Comparison of ENCODE assay signal across 17 cellular contexts in genomic region chr15:48473667-48474066, GRCh38.
DNase-seq lines count a peak whose midpoint lies in the region; ATAC-seq and TF ChIP-seq lines count a peak whose summit lies in the region.
"Had no signal": no experiment of that assay in that cellular context is flagged by ENCODE, and none has a peak within 500 bp of the region (broad histone marks: within the 10 kb centered on the region; RNA-seq: fewer than 3 reads in every experiment).

No MANE protein-coding gene starts in this region.

- POLR2A ChIA-PET in HEK293 (lab: Yijun Ruan, JAX), result no interaction called here

- H3K27me3 ChIP-seq in RWPE2 (ENCODE audit: insufficient read depth, poor library complexity, severe bottlenecking), result no peaks in the 10 kb centered on the region

- no peaks in the 10 kb centered on the region for H3K4me1 ChIP-seq in HEK293 (ENCODE audit: control insufficient read depth, insufficient read depth, low read length)
- peaks cover 11% of the 10 kb centered on the region for H3K4me1 ChIP-seq in RWPE2 (ENCODE audit: insufficient read depth, poor library complexity, severe bottlenecking)

- H3K9me3 ChIP-seq in HEK293 (ENCODE audit: control insufficient read depth, insufficient read depth, low read depth, low read length) (no peaks in the 10 kb centered on the region), RWPE2 (ENCODE audit: severe bottlenecking) (no peaks in the 10 kb centered on the region)

- no peak for TF ChIP-seq CTCF in HEK293 (tag by site-specific recombination; IDR thresholded peaks at IDR 0.05)
- no peak for TF ChIP-seq CTCF in RWPE2 (IDR thresholded peaks at IDR 0.05; ENCODE audit: poor library complexity, severe bottlenecking)

- ATAC-seq in RWPE2 (ENCODE audit: low read depth), result no peak
- ATAC-seq in GM21717 (IDR thresholded peaks at IDR 0.05; ENCODE audit: unreplicated experiment), result no peak
- ATAC-seq in GM21381 (IDR thresholded peaks at IDR 0.05; ENCODE audit: unreplicated experiment), result no peak
- ATAC-seq in GM18861 (IDR thresholded peaks at IDR 0.05; ENCODE audit: unreplicated experiment), result no peak
- ATAC-seq: HCT116, K562 had no signal

- H3K27ac ChIP-seq in HEK293 (ENCODE audit: extremely low read depth, low read depth, low read length) (no peak overlapping the region), RWPE2 (ENCODE audit: poor library complexity, severe bottlenecking) (peak overlapping the region; percentile 30), epithelial cell of prostate (peak overlapping the region; percentile 53)
- H3K27ac ChIP-seq: C4-2B had no signal

- H3K36me3 ChIP-seq in HEK293 (ENCODE audit: control insufficient read depth in 2 of 2, insufficient read depth in 1 of 2, low read length in 2 of 2) (peaks cover 0 to 32% of the 10 kb centered on the region in 2 experiments; a peak in 1 of 3 replicates), RWPE2 (ENCODE audit: low read depth) (peaks cover 14% of the 10 kb centered on the region; the same call in 1 of the 2 replicates)

- no peak overlapping the region for H3K4me3 ChIP-seq in HEK293 (ENCODE audit: low read depth, low read length)
- H3K4me3 ChIP-seq in RWPE2 (ENCODE audit: severe bottlenecking), result no peak overlapping the region
- H3K4me3 ChIP-seq: K562 had no signal

- CTCF ChIA-PET in HEK293 (lab: Yijun Ruan, JAX), result no interaction called here

- DNase-seq in RWPE2 (ENCODE audit: low spot score), result no peak
- DNase-seq in epithelial cell of prostate (ENCODE audit: low read depth, low spot score), result no peak
- DNase-seq in COLO829 (ENCODE audit: low spot score), result no peak
- DNase-seq: AML-193; Calu3; CD4-positive, alpha-beta T cell; DMS79 treated with DMSO at 0.1 percent for 48 hours; GF-D8; GOT3; H7 had no signal

TF ChIP-seq in HEK293, 187 proteins besides CTCF, POLR2A, EP300 and RAD21:
- TF ChIP-seq ZNF639 (tag by site-specific recombination; IDR thresholded peaks at IDR 0.05) (no peak), ZNF311 (tag by site-specific recombination; IDR thresholded peaks at IDR 0.05; ENCODE audit: borderline replicate concordance) (no peak), MZF1 (tag by site-specific recombination; IDR thresholded peaks at IDR 0.05; ENCODE audit: borderline replicate concordance) (no peak), ATF2 (tag by site-specific recombination; IDR thresholded peaks at IDR 0.05; ENCODE audit: low read depth) (peak; percentile 53; the same call in 1 of the 2 replicates)
